In genomic region chr19:55385749-55386514, GRCh38 we compare ENCODE assay signal across 1 cellular context.
TF ChIP-seq lines count a peak whose summit lies in the region.

Gene RPL28, plus strand, starts transcription at chr19:55385932. Its CDS starts 426 bp downstream, at chr19:55386358.

TF ChIP-seq in HepG2, 621 proteins besides CTCF, POLR2A, EP300 and RAD21 (continued from another document and continues in another):
- TF ChIP-seq PRDM4 (CRISPR knock-in tag; IDR thresholded peaks at IDR 0.05; ENCODE audit: borderline replicate concordance) = no peak
- TF ChIP-seq ZNF770 (CRISPR knock-in tag; IDR thresholded peaks at IDR 0.05) = no peak; the same call in 1 of the 2 replicates
- peak; percentile 62; the same call in 1 of the 2 replicates for TF ChIP-seq TIGD3 (CRISPR knock-in tag; IDR thresholded peaks at IDR 0.05; ENCODE audit: borderline replicate concordance)
- TF ChIP-seq ZNF430 (CRISPR knock-in tag; IDR thresholded peaks at IDR 0.05) = no peak
- peak; percentile 89 for TF ChIP-seq NR0B2 (CRISPR knock-in tag; IDR thresholded peaks at IDR 0.05)
- 0 out of 2 replicates have a peak, but pooled peaks have one; percentile 66 for TF ChIP-seq STAT5B (CRISPR knock-in tag; IDR thresholded peaks at IDR 0.05)
- peak; percentile 73 for TF ChIP-seq MED8 (CRISPR knock-in tag; IDR thresholded peaks at IDR 0.05; ENCODE audit: insufficient replicate concordance)
- TF ChIP-seq KAT8 (CRISPR knock-in tag; IDR thresholded peaks at IDR 0.05) = peak; percentile 88
- no peak for TF ChIP-seq ZNF775 (CRISPR knock-in tag; IDR thresholded peaks at IDR 0.05; ENCODE audit: borderline replicate concordance)
- peak; percentile 78 for TF ChIP-seq SP4 (CRISPR knock-in tag; IDR thresholded peaks at IDR 0.05)
- no peak for TF ChIP-seq HMGA1 (CRISPR knock-in tag; conservative IDR thresholded peaks at IDR 0.05)
- peak; percentile 87 for TF ChIP-seq CBX1 (IDR thresholded peaks at IDR 0.05; ENCODE audit: low read depth)
- peak; percentile 76 for TF ChIP-seq PHF8 (CRISPR knock-in tag; IDR thresholded peaks at IDR 0.05)
- no peak for TF ChIP-seq ZMAT5 (CRISPR knock-in tag; IDR thresholded peaks at IDR 0.05; ENCODE audit: borderline replicate concordance, low read depth)
- peak; percentile 77; the same call in 1 of the 2 replicates for TF ChIP-seq ZNF343 (CRISPR knock-in tag; IDR thresholded peaks at IDR 0.05)
- 0 out of 2 replicates have a peak, but pooled peaks have one; percentile 29 for TF ChIP-seq ZNF512B (CRISPR knock-in tag; IDR thresholded peaks at IDR 0.05; ENCODE audit: borderline replicate concordance)
- TF ChIP-seq SP2 (CRISPR knock-in tag; IDR thresholded peaks at IDR 0.05) = peak; percentile 68
- TF ChIP-seq ZC3H13 (CRISPR knock-in tag; IDR thresholded peaks at IDR 0.05) = no peak; the same call in none of the 2 replicates
- no peak for TF ChIP-seq JDP2 (CRISPR knock-in tag; IDR thresholded peaks at IDR 0.05; ENCODE audit: borderline replicate concordance)
- TF ChIP-seq ZNF446 (CRISPR knock-in tag; IDR thresholded peaks at IDR 0.05) = peak; percentile 87; the same call in 1 of the 2 replicates
- TF ChIP-seq ZNF839 (CRISPR knock-in tag; IDR thresholded peaks at IDR 0.05; ENCODE audit: borderline replicate concordance) = no peak; the same call in 1 of the 2 replicates
- no peak for TF ChIP-seq HNF1A (IDR thresholded peaks at IDR 0.05; ENCODE audit: low read depth)
- peak; percentile 43; the same call in 1 of the 2 replicates for TF ChIP-seq HNF1A (CRISPR knock-in tag; IDR thresholded peaks at IDR 0.05; ENCODE audit: borderline replicate concordance)
- TF ChIP-seq ZNF256 (CRISPR knock-in tag; conservative IDR thresholded peaks at IDR 0.05) = no peak; the same call in 1 of the 2 replicates
- TF ChIP-seq ZNF576 (CRISPR knock-in tag; IDR thresholded peaks at IDR 0.05) = no peak
- TF ChIP-seq ZNF274 (CRISPR knock-in tag; IDR thresholded peaks at IDR 0.05) = peak; percentile 18; the same call in 1 of the 2 replicates
- TF ChIP-seq SIN3A (IDR thresholded peaks at IDR 0.05; ENCODE audit: borderline replicate concordance, low read depth, low read length) = peak; percentile 88
- peak; percentile 89; the same call in 1 of the 2 replicates for TF ChIP-seq AFF4 (CRISPR knock-in tag; IDR thresholded peaks at IDR 0.05)
- TF ChIP-seq ZNF263 (CRISPR knock-in tag; IDR thresholded peaks at IDR 0.05) = peak; percentile 9; the same call in 1 of the 2 replicates
- 0 out of 2 replicates have a peak, but pooled peaks have one; percentile 49 for TF ChIP-seq U2AF2 (IDR thresholded peaks at IDR 0.05; ENCODE audit: low read depth, low read length)
- peak; percentile 95 for TF ChIP-seq ZNF747 (CRISPR knock-in tag; IDR thresholded peaks at IDR 0.05; ENCODE audit: borderline replicate concordance)
- TF ChIP-seq STAT6 (CRISPR knock-in tag; IDR thresholded peaks at IDR 0.05; ENCODE audit: borderline replicate concordance) = 0 out of 2 replicates have a peak, but pooled peaks have one; percentile 46
- TF ChIP-seq IRF2 (CRISPR knock-in tag; IDR thresholded peaks at IDR 0.05) = peak; percentile 87; the same call in 1 of the 2 replicates
